ENCODE assay signal across 8 cellular contexts in the genomic region with DNA sequence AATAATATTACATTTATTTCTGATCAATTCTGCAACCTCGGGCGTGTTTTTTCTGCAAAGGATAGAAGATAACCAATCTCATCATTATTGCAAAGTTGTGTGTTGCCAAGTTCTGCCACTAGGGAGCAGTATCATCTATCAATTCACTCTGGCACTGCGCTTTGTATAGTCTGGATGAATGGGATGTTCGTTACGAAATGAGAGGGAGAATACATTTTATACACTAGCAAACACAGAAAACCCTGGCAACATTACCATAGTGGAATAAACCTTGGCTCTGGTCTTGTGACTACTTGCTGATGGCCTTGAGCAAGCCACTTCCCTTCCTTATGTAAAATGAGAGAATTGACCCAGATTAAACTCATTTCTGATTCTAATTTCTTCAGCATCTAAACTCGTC.
DNase-seq lines count a peak whose midpoint lies in the region; ATAC-seq and TF ChIP-seq lines count a peak whose summit lies in the region.

No MANE protein-coding gene starts in this region.

- peak; percentile 46 to 84 (median 80) for TF ChIP-seq CTCF in heart right ventricle (IDR thresholded peaks at IDR 0.05)

- H3K27me3 ChIP-seq in Karpas-422 (ENCODE audit: low read length), result no peaks in the 10 kb centered on the region
- peaks cover 14% of the 10 kb centered on the region for H3K27me3 ChIP-seq in adipocyte (replicated peaks; ENCODE audit: control insufficient read depth, insufficient read depth, low read length)
- H3K27me3 ChIP-seq in heart right ventricle, result peaks cover 0 to 37% (median 4%) of the 10 kb centered on the region in 7 donors

- H3K79me2 ChIP-seq in Karpas-422 (ENCODE audit: low read length), result no peaks in the 10 kb centered on the region

- H3K4me1 ChIP-seq in Karpas-422 (ENCODE audit: low read length), result peaks cover 8% of the 10 kb centered on the region
- H3K4me1 ChIP-seq in adipocyte (ENCODE audit: control insufficient read depth, insufficient read depth, low read length), result peaks cover 6% of the 10 kb centered on the region
- peaks cover 0 to 7% (median 0%) of the 10 kb centered on the region in 9 donors for H3K4me1 ChIP-seq in heart right ventricle

- no peaks in the 10 kb centered on the region for H3K9me3 ChIP-seq in Karpas-422 (ENCODE audit: low read length)
- no peaks in the 10 kb centered on the region for H3K9me3 ChIP-seq in adipocyte (ENCODE audit: control insufficient read depth, low read length)
- H3K9me3 ChIP-seq in heart right ventricle, result no peaks in the 10 kb centered on the region

- H3K9ac ChIP-seq in Karpas-422 (ENCODE audit: low read length), result no peak overlapping the region
- H3K9ac ChIP-seq in adipocyte (ENCODE audit: low read length), result peak overlapping the region; percentile 7

- H3K4me3 ChIP-seq in Karpas-422 (ENCODE audit: low read length) (no peak overlapping the region), adipocyte (ENCODE audit: low read length) (no peak overlapping the region), heart right ventricle (no peak overlapping the region)

- intact Hi-C loops in heart right ventricle (cut with DNase I), result loop anchor here in 2 of 10 donors (5.0 to 10.0 kb wide), 3 partner anchors 90 to 790 kb away; no protein-coding TSS in a partner anchor

- H3K36me3 ChIP-seq in Karpas-422 (ENCODE audit: insufficient read depth, low read length) (no peaks in the 10 kb centered on the region), adipocyte (ENCODE audit: control insufficient read depth, insufficient read depth, low read length, severe bottlenecking) (no peaks in the 10 kb centered on the region), heart right ventricle (no peaks in the 10 kb centered on the region)

- no peaks in the 10 kb centered on the region for H4K20me1 ChIP-seq in Karpas-422 (ENCODE audit: insufficient read depth, low read depth, low read length)

- no peak overlapping the region for H3K4me2 ChIP-seq in Karpas-422 (ENCODE audit: low read depth, low read length, poor library complexity, severe bottlenecking)

- ATAC-seq in GM21723 (IDR thresholded peaks at IDR 0.05; ENCODE audit: unreplicated experiment), result peak; percentile 73
- ATAC-seq in heart right ventricle, result peak in 6 of 8 donors; percentile 52 to 75 (median 62)

- H3K9me2 ChIP-seq in Karpas-422 (replicated peaks; ENCODE audit: insufficient read depth, low read length), result no peaks in the 10 kb centered on the region

- no peak overlapping the region for H2AFZ ChIP-seq in Karpas-422 (ENCODE audit: low read length)

- 7 to 8% methylated on average over 6 of the region's 6 CpGs for WGBS in heart right ventricle, 2 donors

- no peak overlapping the region for H3K27ac ChIP-seq in Karpas-422 (ENCODE audit: low read length)
- no peak overlapping the region for H3K27ac ChIP-seq in heart right ventricle

- DNase-seq in ELR (ENCODE audit: low read depth) (peak; percentile 58), Karpas-422 (peak; percentile 81), RKO (ENCODE audit: low spot score) (peak; percentile 53), adipocyte (ENCODE audit: low read depth) (peak; percentile 81), heart right ventricle (peak in 1 of 2 donors; percentile 32), retina (peak; percentile 63), NCI-H128 (lab: John Stamatoyannopoulos, UW; ENCODE audit: unreplicated experiment) (no peak)
